Comparison of ENCODE assay signal across 21 cellular contexts in genomic region chr6:40986364-40986763, GRCh38. TPM values are rescaled to one million over a fixed set of nuclear protein-coding genes. Genes with fewer than 3 reads are reported as not detected.
"Had no signal": no experiment of that assay in that cellular context is flagged by ENCODE, and none has a peak within 500 bp of the region (broad histone marks: within the 10 kb centered on the region; RNA-seq: fewer than 3 reads in every experiment).

No MANE protein-coding gene starts in this region.

- H3K27ac Mint-ChIP-seq: activated naive CD8-positive, alpha-beta T cell treated with anti-CD3 and anti-CD28 coated beads, Interleukin-2, amount 10 ng/mL, durations not matched to agents 7 days and 5 days; effector memory CD8-positive, alpha-beta T cell; mesothelial cell of epicardium had no signal

- H3K9me3 ChIP-seq: breast epithelium, ovary, sigmoid colon had no signal

- H3K4me3 ChIP-seq: breast epithelium, hepatocyte, ovary, sigmoid colon had no signal

- H3K4me1 ChIP-seq: breast epithelium had no signal

- H3K27ac ChIP-seq: breast epithelium, epithelial cell of prostate, hepatocyte, ovary, sigmoid colon had no signal

- H3K36me3 ChIP-seq: breast epithelium, ovary, sigmoid colon had no signal

- DNase-seq: activated CD4-positive, alpha-beta T cell treated with anti-CD3 and anti-CD28 coated beads, Interleukin-2, amount 50 U/mL, for 4 hours; activated naive CD4-positive, alpha-beta T cell; activated naive CD8-positive, alpha-beta T cell treated with anti-CD3 and anti-CD28 coated beads, Interleukin-2, amount 10 ng/mL, durations not matched to agents 7 days and 5 days; activated T-cell treated with anti-CD3 and anti-CD28 coated beads for 4 hours; anterior cingulate cortex; cerebellar nuclear complex; dermis blood vessel endothelial cell; effector memory CD8-positive, alpha-beta T cell; ovary; sigmoid colon; stimulated activated CD4-positive, alpha-beta T cell treated with anti-CD3 and anti-CD28 coated beads, Interleukin-1b, Interleukin-23, amount 100 ng/mL, for 48 hours; stimulated activated naive CD8-positive, alpha-beta T cell treated with anti-CD3 and anti-CD28 coated beads, Interleukin-15, amount 100 ng/mL, for 72 hours had no signal

- H3K9me3 Mint-ChIP-seq: activated naive CD8-positive, alpha-beta T cell treated with anti-CD3 and anti-CD28 coated beads, Interleukin-2, amount 10 ng/mL, durations not matched to agents 7 days and 5 days; effector memory CD8-positive, alpha-beta T cell; neural crest cell had no signal

- ATAC-seq: effector memory CD8-positive, alpha-beta T cell; stimulated activated naive CD8-positive, alpha-beta T cell treated with anti-CD3 and anti-CD28 coated beads, Interleukin-15, amount 100 ng/mL, for 72 hours had no signal

- H3K27me3 ChIP-seq: breast epithelium, hepatocyte, ovary, sigmoid colon had no signal

- H2AFZ ChIP-seq: hepatocyte had no signal

- H3K4me3 Mint-ChIP-seq: activated naive CD8-positive, alpha-beta T cell treated with anti-CD3 and anti-CD28 coated beads, Interleukin-2, amount 10 ng/mL, durations not matched to agents 7 days and 5 days; effector memory CD8-positive, alpha-beta T cell; mesothelial cell of epicardium; neural crest cell; stimulated activated naive CD8-positive, alpha-beta T cell treated with anti-CD3 and anti-CD28 coated beads, Interleukin-15, amount 100 ng/mL, for 72 hours had no signal

- H3K4me1 Mint-ChIP-seq: activated naive CD8-positive, alpha-beta T cell treated with anti-CD3 and anti-CD28 coated beads, Interleukin-2, amount 10 ng/mL, durations not matched to agents 7 days and 5 days; stimulated activated naive CD8-positive, alpha-beta T cell treated with anti-CD3 and anti-CD28 coated beads, Interleukin-15, amount 100 ng/mL, for 72 hours had no signal

- H3K36me3 Mint-ChIP-seq: activated naive CD8-positive, alpha-beta T cell treated with anti-CD3 and anti-CD28 coated beads, Interleukin-2, amount 10 ng/mL, durations not matched to agents 7 days and 5 days; mesothelial cell of epicardium had no signal

- H3K79me2 ChIP-seq: hepatocyte had no signal

- H3K4me2 ChIP-seq: hepatocyte had no signal

RNA-seq across cellular contexts. Expression of gene TSPO2, which starts 55.9 kb away (rescaled TPM):
- total RNA-seq: activated naive CD8-positive, alpha-beta T cell treated with anti-CD3 and anti-CD28 coated beads, Interleukin-2, amount 10 ng/mL, durations not matched to agents 7 days and 5 days; breast epithelium; dermis blood vessel endothelial cell; kidney epithelial cell; lower leg skin; mesothelial cell of epicardium; myocyte; neural crest cell; ovary; sigmoid colon; urinary bladder had no signal
- polyA plus RNA-seq: ovary, urinary bladder had no signal
